In genomic region chr3:12556723-12557471, GRCh38 we compare ENCODE assay signal across 8 cellular contexts. TPM values are rescaled to one million over a fixed set of nuclear protein-coding genes. Genes with fewer than 3 reads are reported as not detected.
DNase-seq lines count a peak whose midpoint lies in the region; ATAC-seq and TF ChIP-seq lines count a peak whose summit lies in the region.

TSS of gene MKRN2 (plus strand) at chr3:12557087. CDS start at chr3:12557151, 64 bp downstream.

- peak within 1 kb of the TSS; percentile 80 for H3K4me3 ChIP-seq in AG09309 (ENCODE audit: control insufficient read depth, low read depth, low read length)

- peak; percentile 62 for ATAC-seq in GM18873 (IDR thresholded peaks at IDR 0.05; ENCODE audit: low FRiP score, unreplicated experiment)
- peak; percentile 85 for ATAC-seq in HG03135 (IDR thresholded peaks at IDR 0.05; ENCODE audit: unreplicated experiment)

- no peak for TF ChIP-seq CTCF in AG09309 (IDR thresholded peaks at IDR 0.05; ENCODE audit: control insufficient read depth, insufficient read depth, low read depth, low read length, missing control alignments)

- DNase-seq in AG09309 (ENCODE audit: low read depth) (peak; percentile 34), NCI-H460 (ENCODE audit: extremely low read depth, low read depth) (peak; percentile 79), cerebellum (ENCODE audit: low spot score) (peak; percentile 91), kidney glomerular epithelial cell (lab: John Stamatoyannopoulos, UW) (peak; percentile 66)
- DNase-seq in activated CD4-positive, alpha-beta T cell treated with anti-CD3 and anti-CD28 coated beads for 24 hours (ENCODE audit: low read depth in 2 of 2), result peak; percentile 72 to 77
- peak; percentile 61 to 77 for DNase-seq in stimulated activated CD4-positive, alpha-beta T cell treated with anti-CD3 and anti-CD28 coated beads, Interleukin-1b, Interleukin-23, amount 100 ng/mL, for 1 hour (ENCODE audit: low read depth in 2 of 2)

RNA-seq across cellular contexts. Expression of gene MKRN2, which starts in this region (rescaled TPM):
- 25.1 and 27.0 TPM in 2 replicates for total RNA-seq in NCI-H460 (2014; rRNA removed; shearing (Covaris generic))
- polyA plus RNA-seq in NCI-H460 (2014; cell fraction: nucleus; rRNA removed), result 17.3 and 19.6 TPM in 2 replicates
- 28.9 TPM for total RNA-seq in cerebellum

Comparison
In these comparisons a context has a peak if more than half of its experiments do, and no peak if none do; other contexts are left out.
1. Peak in every context shown above with its lines: DNase-seq, ATAC-seq and H3K4me3 ChIP-seq.
2. DNase-seq: peak in every context shown above with its lines; median percentile 91 in cerebellum; 79 in NCI-H460; 74 in activated CD4-positive, alpha-beta T cell treated with anti-CD3 and anti-CD28 coated beads for 24 hours; 69 in stimulated activated CD4-positive, alpha-beta T cell treated with anti-CD3 and anti-CD28 coated beads, Interleukin-1b, Interleukin-23, amount 100 ng/mL, for 1 hour; 66 in kidney glomerular epithelial cell; 34 in AG09309.